ENCODE assay signal across 11 cellular contexts in genomic region chr6:17940151-17940791, GRCh38. TPM values are rescaled to one million over a fixed set of nuclear protein-coding genes. Genes with fewer than 3 reads are reported as not detected.
"Had no signal": no experiment of that assay in that cellular context is flagged by ENCODE, and none has a peak within 500 bp of the region (broad histone marks: within the 10 kb centered on the region; RNA-seq: fewer than 3 reads in every experiment).

No MANE protein-coding gene starts in this region.

- DNase-seq: activated CD4-positive, alpha-beta T cell treated with anti-CD3 and anti-CD28 coated beads, Interleukin-2, amount 10 ng/mL, durations not matched to agents 7 days and 5 days; activated CD4-positive, CD25-positive, alpha-beta regulatory T cell; activated effector memory CD4-positive, alpha-beta T cell treated with anti-CD3 and anti-CD28 coated beads, Interleukin-2, amount 50 U/mL, for 16 hours; activated naive CD8-positive, alpha-beta T cell treated with anti-CD3 and anti-CD28 coated beads for 36 hours; activated T-cell treated with anti-CD3 and anti-CD28 coated beads, Interleukin-2, amount 50 U/mL, for 4 hours; anterior cingulate cortex; kidney glomerular epithelial cell; stimulated activated CD4-positive, alpha-beta T cell treated with anti-CD3 and anti-CD28 coated beads, Interleukin-4, amount 100 ng/mL, for 4 hours; T-helper 17 cell; tibial artery had no signal

- H3K4me3 ChIP-seq: tibial artery, vagina had no signal

- H3K27me3 ChIP-seq: tibial artery, vagina had no signal

- H3K27ac ChIP-seq: tibial artery, vagina had no signal

- H3K36me3 ChIP-seq: tibial artery, vagina had no signal

- H3K9me3 ChIP-seq: tibial artery, vagina had no signal

RNA-seq across cellular contexts. Expression of gene KIF13A, which starts 47.2 kb away (rescaled TPM):
- total RNA-seq: activated CD4-positive, alpha-beta T cell treated with anti-CD3 and anti-CD28 coated beads, Interleukin-2, amount 10 ng/mL, durations not matched to agents 7 days and 5 days; activated naive CD8-positive, alpha-beta T cell treated with anti-CD3 and anti-CD28 coated beads for 36 hours had no signal
